ENCODE assay signal across 19 cellular contexts in genomic region chr16:84406006-84406963, GRCh38. TPM values are rescaled to one million over a fixed set of nuclear protein-coding genes. Genes with fewer than 3 reads are reported as not detected.
A peak's percentile ranks its signal among the peaks of the same experiment; 100 is the strongest.
DNase-seq lines count a peak whose midpoint lies in the region; ATAC-seq and TF ChIP-seq lines count a peak whose summit lies in the region.
"Had no signal": no experiment of that assay in that cellular context is flagged by ENCODE, and none has a peak within 500 bp of the region (broad histone marks: within the 10 kb centered on the region; RNA-seq: fewer than 3 reads in every experiment).

No MANE protein-coding gene starts in this region.

- RAD21 ChIA-PET in HCT116 (lab: Charles Lee; ENCODE audit: low non-redundant PET in 1 of 2, low total read pairs in 2 of 2, uncharacterized antibody in 2 of 2, unreplicated experiment in 2 of 2) = no interaction called here

- H3K27ac Mint-ChIP-seq in nephron progenitor cell = no peak overlapping the region
- H3K27ac Mint-ChIP-seq: activated CD8-positive, alpha-beta T cell treated with anti-CD3 and anti-CD28 coated beads for 36 hours; activated T-cell treated with anti-CD3 and anti-CD28 coated beads, Interleukin-2, amount 50 U/mL, for 24 hours had no signal

- H3K4me3 Mint-ChIP-seq in nephron progenitor cell = no peak overlapping the region
- H3K4me3 Mint-ChIP-seq: activated CD8-positive, alpha-beta T cell treated with anti-CD3 and anti-CD28 coated beads for 36 hours; activated T-cell treated with anti-CD3 and anti-CD28 coated beads, Interleukin-2, amount 50 U/mL, for 24 hours had no signal

- no peak for DNase-seq in HCT116 (ENCODE audit: low read depth, low spot score)
- DNase-seq in hypothalamus (lab: John Stamatoyannopoulos, UW) = peak in 50 of 51 donors; percentile 18 to 96 (median 70)
- DNase-seq in prostate gland (ENCODE audit: low spot score) = no peak
- no peak for DNase-seq in nephron progenitor cell
- no peak for DNase-seq in GM20000 (ENCODE audit: low spot score)
- DNase-seq: activated CD8-positive, alpha-beta T cell treated with anti-CD3 and anti-CD28 coated beads for 36 hours; activated naive CD4-positive, alpha-beta T cell treated with anti-CD3 and anti-CD28 coated beads, Interleukin-2, amount 50 U/mL, for 16 hours; activated T-cell treated with anti-CD3 and anti-CD28 coated beads, Interleukin-2, amount 50 U/mL, for 24 hours; dermis blood vessel endothelial cell; foreskin melanocyte; NCI-H187; NCI-H446; small intestine; stimulated activated CD4-positive, alpha-beta T cell treated with anti-CD3 and anti-CD28 coated beads, Interleukin-4, amount 100 ng/mL, for 4 hours had no signal

- no peak overlapping the region for H3K27ac ChIP-seq in HCT116 (ENCODE audit: low read depth, low read length)
- H3K27ac ChIP-seq in angular gyrus (ENCODE audit: low read depth, low read length) = peak overlapping the region; percentile 80
- peak overlapping the region; percentile 82 for H3K27ac ChIP-seq in prostate gland
- H3K27ac ChIP-seq: epithelial cell of prostate, parathyroid adenoma had no signal

- no peaks in the 10 kb centered on the region for H3K9me2 ChIP-seq in HCT116 (ENCODE audit: insufficient read depth)

- no peak overlapping the region for H3K4me2 ChIP-seq in HCT116 (ENCODE audit: low read length)

- H3K9ac ChIP-seq in HCT116 (ENCODE audit: low read length) = no peak overlapping the region
- H3K9ac ChIP-seq: parathyroid adenoma had no signal

- H3K4me1 Mint-ChIP-seq in nephron progenitor cell = peaks cover 4% of the 10 kb centered on the region

- no peaks in the 10 kb centered on the region for H3K9me3 ChIP-seq in HCT116 (ENCODE audit: control insufficient read depth in 1 of 2, insufficient read depth in 1 of 2, low read depth in 1 of 2, low read length in 2 of 2)
- H3K9me3 ChIP-seq in prostate gland = no peaks in the 10 kb centered on the region

- H3K4me3 ChIP-seq in HCT116 (replicated peaks in 1 of 2; ENCODE audit: low read depth in 1 of 2, low read length in 2 of 2) (no peak overlapping the region), prostate gland (no peak overlapping the region)

- peaks cover 15% of the 10 kb centered on the region for H3K9me3 Mint-ChIP-seq in nephron progenitor cell
- H3K9me3 Mint-ChIP-seq: activated CD8-positive, alpha-beta T cell treated with anti-CD3 and anti-CD28 coated beads for 36 hours; activated T-cell treated with anti-CD3 and anti-CD28 coated beads, Interleukin-2, amount 50 U/mL, for 24 hours had no signal

- intact Hi-C loops in HCT116 (cut with micrococcal nuclease) (no loop called here), prostate gland (cut with DNase I) (no loop called here)

- no peaks in the 10 kb centered on the region for H4K20me1 ChIP-seq in HCT116 (ENCODE audit: insufficient read depth)

- no TSS peak for BruUV-seq in HCT116 (replicated peaks; lab: Mats Ljungman, UMichigan)

- no peaks in the 10 kb centered on the region for H3K27me3 ChIP-seq in HCT116 (ENCODE audit: insufficient read depth, low read length)
- H3K27me3 ChIP-seq in prostate gland (replicated peaks; ENCODE audit: insufficient read depth) = no peaks in the 10 kb centered on the region

- no peak overlapping the region for H2AFZ ChIP-seq in HCT116 (ENCODE audit: low read depth, low read length, poor library complexity, severe bottlenecking)
- H2AFZ ChIP-seq: parathyroid adenoma had no signal

- POLR2A ChIA-PET in HCT116 (lab: Charles Lee) = interaction anchor here (1.0 kb wide), 1 partner anchor 17 kb away, joined by 3 read pairs; no protein-coding TSS in a partner anchor

- CTCF ChIA-PET in HCT116 (lab: Charles Lee) = no interaction called here

- ATAC-seq in HCT116 (peak; percentile 84), GM18505 (IDR thresholded peaks at IDR 0.05; ENCODE audit: unreplicated experiment) (no peak), GM21447 (IDR thresholded peaks at IDR 0.05; ENCODE audit: unreplicated experiment) (no peak)
- ATAC-seq: activated CD8-positive, alpha-beta T cell treated with anti-CD3 and anti-CD28 coated beads for 36 hours had no signal

- TF ChIP-seq POLR2A in HCT116 (IDR thresholded peaks at IDR 0.05; ENCODE audit: borderline replicate concordance, extremely low read depth, insufficient read depth, insufficient read length) (no peak), prostate gland (IDR thresholded peaks at IDR 0.05) (no peak), GM18505 (IDR thresholded peaks at IDR 0.05; ENCODE audit: borderline replicate concordance, extremely low read depth, insufficient read depth, insufficient read length) (no peak)

- peaks cover 55% of the 10 kb centered on the region for H3K27me3 Mint-ChIP-seq in nephron progenitor cell (ENCODE audit: low read depth, poor library complexity)

- TF ChIP-seq CTCF in HCT116 (IDR thresholded peaks at IDR 0.05 in 2 of 3, conservative IDR thresholded peaks at IDR 0.05 in 1 of 3; ENCODE audit: borderline replicate concordance in 1 of 3, insufficient read depth in 1 of 3, low read depth in 2 of 3, low read length in 2 of 3) = no peak
- TF ChIP-seq CTCF in prostate gland (IDR thresholded peaks at IDR 0.05) = no peak
- TF ChIP-seq CTCF in nephron progenitor cell (IDR thresholded peaks at IDR 0.05) = no peak
- TF ChIP-seq CTCF in GM20000 (IDR thresholded peaks at IDR 0.05; ENCODE audit: extremely low read depth, missing control alignments) = no peak

- H3K79me2 ChIP-seq in HCT116 (ENCODE audit: insufficient read depth, low read length) = no peaks in the 10 kb centered on the region
- H3K79me2 ChIP-seq: parathyroid adenoma had no signal

- H3K36me3 Mint-ChIP-seq in nephron progenitor cell (ENCODE audit: low read depth) = no peaks in the 10 kb centered on the region

- WGBS in prostate gland = 53% methylated on average over 16 of the region's 16 CpGs

- H3K36me3 ChIP-seq in HCT116 (ENCODE audit: control insufficient read depth in 1 of 2, insufficient read depth in 2 of 2, low read length in 2 of 2) (no peaks in the 10 kb centered on the region), prostate gland (no peaks in the 10 kb centered on the region)

- TF ChIP-seq RAD21 in HCT116 (IDR thresholded peaks at IDR 0.05; ENCODE audit: low read depth) = no peak

- H3K4me1 ChIP-seq in HCT116 (ENCODE audit: control insufficient read depth in 1 of 2, insufficient read depth in 2 of 2, low read length in 2 of 2) (no peaks in the 10 kb centered on the region), prostate gland (replicated peaks) (peaks cover 25% of the 10 kb centered on the region)
- H3K4me1 ChIP-seq: parathyroid adenoma had no signal

TF ChIP-seq in HCT116, 20 proteins besides CTCF, POLR2A, EP300 and RAD21:
- TF ChIP-seq, protein P1, sequence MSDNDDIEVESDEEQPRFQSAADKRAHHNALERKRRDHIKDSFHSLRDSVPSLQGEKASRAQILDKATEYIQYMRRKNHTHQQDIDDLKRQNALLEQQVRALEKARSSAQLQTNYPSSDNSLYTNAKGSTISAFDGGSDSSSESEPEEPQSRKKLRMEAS (IDR thresholded peaks at IDR 0.05) = no peak
- TF ChIP-seq POLR2AphosphoS5 (IDR thresholded peaks at IDR 0.05; ENCODE audit: low read depth, low read length) = no peak
- TF ChIP-seq CBX3 (IDR thresholded peaks at IDR 0.05; ENCODE audit: low read depth) = no peak
- no peak for TF ChIP-seq ATF3 (IDR thresholded peaks at IDR 0.05)
- TF ChIP-seq FOSL1 (IDR thresholded peaks at IDR 0.05; ENCODE audit: low read depth) = no peak

RNA-seq across cellular contexts. Expression of gene ATP2C2, which starts 37.9 kb away (rescaled TPM):
- 20.3 TPM for total RNA-seq in HCT116 (2021; ENCODE audit: unreplicated experiment)
- 28.2 and 40.5 TPM in 2 replicates for polyA plus RNA-seq in HCT116 (2012)
- 10 to 100 TPM; 43.7 to 56.1 TPM for total RNA-seq in prostate gland
- total RNA-seq: activated CD8-positive, alpha-beta T cell treated with anti-CD3 and anti-CD28 coated beads for 36 hours; dermis blood vessel endothelial cell had no signal

Comparison
In these comparisons a context has a peak if more than half of its experiments do, and no peak if none do; other contexts are left out.
1. DNase-seq: peak in hypothalamus (50 of 51); none in HCT116 (single experiment), prostate gland (single experiment), nephron progenitor cell (single experiment) and GM20000 (single experiment).